In genomic region chr4:7648813-7649395, GRCh38 we compare ENCODE assay signal across 16 cellular contexts.
DNase-seq lines count a peak whose midpoint lies in the region; ATAC-seq, FAIRE-seq and TF ChIP-seq lines count a peak whose summit lies in the region.
"Had no signal": no experiment of that assay in that cellular context is flagged by ENCODE, and none has a peak within 500 bp of the region (broad histone marks: within the 10 kb centered on the region; RNA-seq: fewer than 3 reads in every experiment).

No MANE protein-coding gene starts in this region.

- FAIRE-seq in small intestine (lab: Jason Lieb, UNC), result no peak
- FAIRE-seq: G401.6, GM12891, H54 had no signal

- no peaks in the 10 kb centered on the region for H3K27me3 ChIP-seq in small intestine (ENCODE audit: control insufficient read depth in 2 of 2, insufficient read depth in 2 of 2, low read length in 2 of 2)
- peaks cover 0 to 31% of the 10 kb centered on the region in 2 donors for H3K27me3 ChIP-seq in tibial artery

- intact Hi-C loops in tibial artery (cut with DNase I; ENCODE audit: low total_unique reads), result no loop called here

- H3K4me1 ChIP-seq in small intestine (ENCODE audit: control insufficient read depth in 2 of 2, insufficient read depth in 1 of 2, low read depth in 1 of 2, low read length in 1 of 2) (no peaks in the 10 kb centered on the region), tibial artery (peaks cover 0 to 4% (median 0%) of the 10 kb centered on the region in 4 donors)

- peaks cover 9% of the 10 kb centered on the region for H3K9me3 Mint-ChIP-seq in activated CD8-positive, alpha-beta memory T cell treated with anti-CD3 and anti-CD28 coated beads, Interleukin-2, amount 10 ng/mL, durations not matched to agents 7 days and 5 days (ENCODE audit: low read depth)
- H3K9me3 Mint-ChIP-seq in immature natural killer cell, result peaks cover 2 to 24% (median 17%) of the 10 kb centered on the region in 6 donors
- no peaks in the 10 kb centered on the region for H3K9me3 Mint-ChIP-seq in type B pancreatic cell

- peaks cover 81% of the 10 kb centered on the region for H3K4me1 Mint-ChIP-seq in activated CD8-positive, alpha-beta memory T cell treated with anti-CD3 and anti-CD28 coated beads, Interleukin-2, amount 10 ng/mL, durations not matched to agents 7 days and 5 days
- peaks cover 99% of the 10 kb centered on the region in 2 donors for H3K4me1 Mint-ChIP-seq in immature natural killer cell
- peaks cover 27% of the 10 kb centered on the region for H3K4me1 Mint-ChIP-seq in type B pancreatic cell (ENCODE audit: unreplicated experiment)

- no peak for DNase-seq in activated CD8-positive, alpha-beta memory T cell treated with anti-CD3 and anti-CD28 coated beads, Interleukin-2, amount 10 ng/mL, durations not matched to agents 7 days and 5 days
- no peak for DNase-seq in activated CD8-positive, alpha-beta memory T cell treated with anti-CD3 and anti-CD28 coated beads, Interleukin-2, amount 50 U/mL, for 4 hours
- DNase-seq in SW480 (ENCODE audit: low spot score) (peak; percentile 42), immature natural killer cell (no peak), type B pancreatic cell (ENCODE audit: extremely low spot score, unreplicated experiment) (no peak), DMS79 (lab: John Stamatoyannopoulos, UW) (no peak), small intestine (no peak), tibial artery (no peak)
- DNase-seq: COR-L47, NCI-H1930, NCI-H510A, retina had no signal

- no peak for TF ChIP-seq CTCF in type B pancreatic cell (conservative IDR thresholded peaks at IDR 0.05)
- no peak for TF ChIP-seq CTCF in tibial artery (IDR thresholded peaks at IDR 0.05)

- no peak for ATAC-seq in activated CD8-positive, alpha-beta memory T cell treated with anti-CD3 and anti-CD28 coated beads, Interleukin-2, amount 10 ng/mL, durations not matched to agents 7 days and 5 days

- CTCF ChIA-PET in activated CD8-positive, alpha-beta memory T cell treated with anti-CD3 and anti-CD28 coated beads, Interleukin-2, amount 10 ng/mL, durations not matched to agents 7 days and 5 days (lab: Charles Lee), result no interaction called here

- H3K27ac Mint-ChIP-seq in activated CD8-positive, alpha-beta memory T cell treated with anti-CD3 and anti-CD28 coated beads, Interleukin-2, amount 10 ng/mL, durations not matched to agents 7 days and 5 days, result peak overlapping the region; percentile 90
- H3K27ac Mint-ChIP-seq in immature natural killer cell (peak overlapping the region; percentile 98 to 100 (median 100)), type B pancreatic cell (peak overlapping the region; percentile 34)

- no peaks in the 10 kb centered on the region for H3K27me3 Mint-ChIP-seq in activated CD8-positive, alpha-beta memory T cell treated with anti-CD3 and anti-CD28 coated beads, Interleukin-2, amount 10 ng/mL, durations not matched to agents 7 days and 5 days
- H3K27me3 Mint-ChIP-seq in immature natural killer cell (ENCODE audit: low read depth in 3 of 3), result peaks cover 27 to 50% (median 38%) of the 10 kb centered on the region in 3 donors
- H3K27me3 Mint-ChIP-seq in type B pancreatic cell, result peaks cover 3% of the 10 kb centered on the region

- H3K4me3 Mint-ChIP-seq in activated CD8-positive, alpha-beta memory T cell treated with anti-CD3 and anti-CD28 coated beads, Interleukin-2, amount 10 ng/mL, durations not matched to agents 7 days and 5 days, result no peak overlapping the region
- peak overlapping the region; percentile 15 to 88 (median 82) for H3K4me3 Mint-ChIP-seq in immature natural killer cell
- H3K4me3 Mint-ChIP-seq in type B pancreatic cell, result no peak overlapping the region

- H3K9me3 ChIP-seq in small intestine (ENCODE audit: control insufficient read depth, low read depth) (no peaks in the 10 kb centered on the region), tibial artery (peaks cover 0 to 11% (median 8%) of the 10 kb centered on the region in 3 donors)

- 62 to 80% (median 70%) methylated on average over 14 of the region's 14 CpGs for WGBS in small intestine, 3 donors

- H3K27ac ChIP-seq in small intestine (ENCODE audit: low read depth in 1 of 2, low read length in 1 of 2) (peak overlapping the region in 1 of 2 donors; percentile 14), tibial artery (no peak overlapping the region)

- peaks cover 29% of the 10 kb centered on the region for H3K36me3 Mint-ChIP-seq in activated CD8-positive, alpha-beta memory T cell treated with anti-CD3 and anti-CD28 coated beads, Interleukin-2, amount 10 ng/mL, durations not matched to agents 7 days and 5 days
- H3K36me3 Mint-ChIP-seq in immature natural killer cell (peaks cover 4 to 16% (median 4%) of the 10 kb centered on the region in 3 donors), type B pancreatic cell (no peaks in the 10 kb centered on the region)

- H3K4me3 ChIP-seq in small intestine (ENCODE audit: low read depth in 1 of 2, low read length in 2 of 2), result no peak overlapping the region
- H3K4me3 ChIP-seq in tibial artery, result no peak overlapping the region
- H3K4me3 ChIP-seq: lung had no signal

- H3K36me3 ChIP-seq in small intestine (ENCODE audit: control insufficient read depth in 2 of 2, insufficient read depth in 2 of 2, low read length in 2 of 2) (no peaks in the 10 kb centered on the region), tibial artery (no peaks in the 10 kb centered on the region)

Comparison
In these comparisons a context has a peak if more than half of its experiments do, and no peak if none do; other contexts are left out.
1. H3K27ac Mint-ChIP-seq: peak in every context shown above with its lines; median percentile 100 in immature natural killer cell; 90 in activated CD8-positive, alpha-beta memory T cell treated with anti-CD3 and anti-CD28 coated beads, Interleukin-2, amount 10 ng/mL, durations not matched to agents 7 days and 5 days; 34 in type B pancreatic cell.
2. H3K4me3 Mint-ChIP-seq: peak in immature natural killer cell (5 of 5); none in activated CD8-positive, alpha-beta memory T cell treated with anti-CD3 and anti-CD28 coated beads, Interleukin-2, amount 10 ng/mL, durations not matched to agents 7 days and 5 days (single experiment) and type B pancreatic cell (single experiment).